In genomic region chr1:23594927-23595353, GRCh38 we compare ENCODE assay signal across 10 cellular contexts. TPM values are rescaled to one million over a fixed set of nuclear protein-coding genes. Genes with fewer than 3 reads are reported as not detected.
DNase-seq lines count a peak whose midpoint lies in the region; ATAC-seq and TF ChIP-seq lines count a peak whose summit lies in the region.
"Had no signal": no experiment of that assay in that cellular context is flagged by ENCODE, and none has a peak within 500 bp of the region (broad histone marks: within the 10 kb centered on the region; RNA-seq: fewer than 3 reads in every experiment).

No MANE protein-coding gene starts in this region.

- POLR2A ChIA-PET in T-cell (lab: Charles Lee) = no interaction called here
- POLR2A ChIA-PET in naive thymus-derived CD4-positive, alpha-beta T cell (lab: Charles Lee) = interaction anchor here (7.6 to 57.7 kb wide), 3 partner anchors 3 to 25 kb away, joined by 55 to 1267 read pairs (median 1267); partner anchors contain the start of gene ID3

- H3K9me3 ChIP-seq in naive thymus-derived CD4-positive, alpha-beta T cell (ENCODE audit: control insufficient read depth in 2 of 3, low read length in 3 of 3) = no peaks in the 10 kb centered on the region

- H3K27me3 ChIP-seq in GM06990 (replicated peaks; ENCODE audit: control insufficient read depth, insufficient read depth, low read length) = no peaks in the 10 kb centered on the region
- H3K27me3 ChIP-seq in naive thymus-derived CD4-positive, alpha-beta T cell (ENCODE audit: control insufficient read depth in 2 of 2, insufficient read depth in 2 of 2, low read length in 2 of 2) = no peaks in the 10 kb centered on the region

- DNase-seq in GM06990 (ENCODE audit: extremely low read depth, insufficient read length) (peak; percentile 84), T-cell (no peak), HCEC 1CT (no peak), GM03348 (ENCODE audit: low spot score) (no peak), Calu3 (no peak)
- no peak for DNase-seq in naive thymus-derived CD4-positive, alpha-beta T cell
- DNase-seq: erythroblast, NCI-H2171 had no signal

- peak overlapping the region in 1 of 3 donors; percentile 59 for H3K4me3 Mint-ChIP-seq in T-cell
- H3K4me3 Mint-ChIP-seq in naive thymus-derived CD4-positive, alpha-beta T cell = peak overlapping the region in 8 of 10 donors; percentile 1 to 70 (median 57)
- H3K4me3 Mint-ChIP-seq in Calu3 (ENCODE audit: low read depth, unreplicated experiment) = no peak overlapping the region

- H3K4me1 Mint-ChIP-seq in T-cell = peaks cover 90 to 94% (median 92%) of the 10 kb centered on the region in 3 donors
- peaks cover 53 to 96% (median 80%) of the 10 kb centered on the region in 7 donors for H3K4me1 Mint-ChIP-seq in naive thymus-derived CD4-positive, alpha-beta T cell
- H3K4me1 Mint-ChIP-seq in Calu3 (ENCODE audit: low read depth, unreplicated experiment) = peaks cover 8% of the 10 kb centered on the region

- H3K36me3 ChIP-seq in GM06990 (ENCODE audit: control insufficient read depth, insufficient read depth, low read length) = no peaks in the 10 kb centered on the region
- H3K36me3 ChIP-seq in naive thymus-derived CD4-positive, alpha-beta T cell (ENCODE audit: control insufficient read depth in 2 of 3, insufficient read depth in 3 of 3, low read length in 3 of 3) = no peaks in the 10 kb centered on the region

- no peak for TF ChIP-seq CTCF in GM06990 (IDR thresholded peaks at IDR 0.05; ENCODE audit: insufficient read depth, low read length, poor library complexity, severe bottlenecking)
- no peak for TF ChIP-seq CTCF in Calu3 (IDR thresholded peaks at IDR 0.05; ENCODE audit: unreplicated experiment)

- no peaks in the 10 kb centered on the region for H3K27me3 Mint-ChIP-seq in T-cell
- H3K27me3 Mint-ChIP-seq in naive thymus-derived CD4-positive, alpha-beta T cell = no peaks in the 10 kb centered on the region
- no peaks in the 10 kb centered on the region for H3K27me3 Mint-ChIP-seq in Calu3 (ENCODE audit: unreplicated experiment)

- CTCF ChIA-PET in T-cell (lab: Charles Lee) = no interaction called here
- CTCF ChIA-PET in naive thymus-derived CD4-positive, alpha-beta T cell (lab: Charles Lee) = interaction anchor here (0.6 to 1.4 kb wide), 2 partner anchors 38 to 42 kb away, joined by 3 to 5 read pairs; no protein-coding TSS in a partner anchor
- CTCF ChIA-PET in Calu3 (lab: Charles Lee) = no interaction called here

- no TSS peak for BruUV-seq in Calu3 (replicated peaks; lab: Mats Ljungman, UMichigan)

- H3K27ac ChIP-seq in naive thymus-derived CD4-positive, alpha-beta T cell (ENCODE audit: low read depth, low read length) = no peak overlapping the region

- peak overlapping the region; percentile 9; the same call in 1 of the 2 replicates for H3K4me3 ChIP-seq in GM06990 (replicated peaks; ENCODE audit: low read depth, low read length)
- H3K4me3 ChIP-seq in naive thymus-derived CD4-positive, alpha-beta T cell (ENCODE audit: low read length) = no peak overlapping the region

- peaks cover 62 to 79% of the 10 kb centered on the region in 2 donors for H3K4me1 ChIP-seq in naive thymus-derived CD4-positive, alpha-beta T cell (ENCODE audit: control insufficient read depth in 2 of 2, insufficient read depth in 2 of 2, low read length in 2 of 2)

- H3K36me3 Mint-ChIP-seq in T-cell = no peaks in the 10 kb centered on the region
- H3K36me3 Mint-ChIP-seq in naive thymus-derived CD4-positive, alpha-beta T cell = no peaks in the 10 kb centered on the region
- H3K36me3 Mint-ChIP-seq in Calu3 (ENCODE audit: insufficient read depth, unreplicated experiment) = no peaks in the 10 kb centered on the region

- intact Hi-C loops in naive thymus-derived CD4-positive, alpha-beta T cell (cut with micrococcal nuclease) = loop anchor here in 1 of 2 donors (5.0 kb wide), 1 partner anchor 38 kb away; the partner anchor contains the start of gene ID3
- intact Hi-C loops in Calu3 (cut with micrococcal nuclease; ENCODE audit: unreplicated experiment) = no loop called here

- H3K9me3 Mint-ChIP-seq in T-cell = no peaks in the 10 kb centered on the region
- H3K9me3 Mint-ChIP-seq in naive thymus-derived CD4-positive, alpha-beta T cell = peaks cover 0 to 2% (median 0%) of the 10 kb centered on the region in 11 donors
- no peaks in the 10 kb centered on the region for H3K9me3 Mint-ChIP-seq in Calu3 (ENCODE audit: low read depth, unreplicated experiment)

- H3K27ac Mint-ChIP-seq in T-cell = peak overlapping the region; percentile 74 to 84
- peak overlapping the region; percentile 54 to 96 (median 82) for H3K27ac Mint-ChIP-seq in naive thymus-derived CD4-positive, alpha-beta T cell
- no peak overlapping the region for H3K27ac Mint-ChIP-seq in Calu3 (ENCODE audit: unreplicated experiment)

- ATAC-seq in HG03342 (IDR thresholded peaks at IDR 0.05; ENCODE audit: unreplicated experiment) (peak; percentile 36), T-cell (replicated peaks in 1 of 4) (peak in 2 of 4 experiments; percentile 32 to 38), HG03139 (IDR thresholded peaks at IDR 0.05; ENCODE audit: unreplicated experiment) (no peak)
- no peak for ATAC-seq in naive thymus-derived CD4-positive, alpha-beta T cell

RNA-seq across cellular contexts. Expression of gene ID3, which starts 35.6 kb away (rescaled TPM):
- total RNA-seq in T-cell = 10 to 100 TPM; 20.7 to 99.7 (median 81.3) TPM
- 10 to 100 TPM; 14.8 to 89.4 (median 34.1) TPM for total RNA-seq in naive thymus-derived CD4-positive, alpha-beta T cell
- polyA plus RNA-seq in naive thymus-derived CD4-positive, alpha-beta T cell = 10 to 100 TPM; 13.0 to 28.3 TPM
- total RNA-seq in Calu3 (2022) = 25.2 and 30.2 TPM in 2 replicates
